28 cellular contexts compared by ENCODE assay signal in the genomic region with DNA sequence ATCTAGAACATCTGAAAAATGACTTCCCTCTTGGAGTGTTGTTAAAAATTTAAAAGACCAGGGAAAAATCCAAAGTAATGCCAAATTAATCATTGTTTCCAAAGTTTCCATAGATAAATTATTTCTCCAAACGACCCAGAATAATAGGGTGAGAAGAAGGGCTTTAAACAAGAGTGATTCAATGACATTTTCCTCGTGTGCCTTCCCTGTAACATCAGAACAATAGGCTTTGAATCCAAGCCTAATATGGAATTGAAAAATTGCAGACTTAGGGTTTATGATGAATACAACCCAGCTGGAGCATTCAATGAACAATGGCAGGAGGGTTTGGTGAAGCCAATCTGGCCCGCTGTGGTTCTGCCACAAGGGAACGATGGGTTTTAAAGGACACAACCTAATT.
"Had no signal": no experiment of that assay in that cellular context is flagged by ENCODE, and none has a peak within 500 bp of the region (broad histone marks: within the 10 kb centered on the region; RNA-seq: fewer than 3 reads in every experiment).

No MANE protein-coding gene starts in this region.

- FAIRE-seq: bronchial epithelial cell had no signal

- H3K27ac ChIP-seq: adrenal gland, Peyer's patch, SJCRH30, WERI-Rb-1 had no signal

- DNase-seq: activated CD4-positive, alpha-beta memory T cell treated with anti-CD3 and anti-CD28 coated beads, Interleukin-2, amount 10 ng/mL, durations not matched to agents 7 days and 5 days; activated CD4-positive, alpha-beta T cell treated with anti-CD3 and anti-CD28 coated beads for 36 hours; activated CD4-positive, alpha-beta T cell treated with anti-CD3 and anti-CD28 coated beads, Interleukin-2, amount 50 U/mL, for 1 hour; activated CD8-positive, alpha-beta memory T cell treated with anti-CD3 and anti-CD28 coated beads, Interleukin-2, amount 50 U/mL, for 4 hours; activated naive CD4-positive, alpha-beta T cell treated with anti-CD3 and anti-CD28 coated beads, Interleukin-2, amount 50 U/mL, for 16 hours; activated naive CD8-positive, alpha-beta T cell treated with anti-CD3 and anti-CD28 coated beads, Interleukin-2, amount 10 ng/mL, durations not matched to agents 7 days and 5 days; activated T-cell treated with anti-CD3 and anti-CD28 coated beads, Interleukin-2, amount 50 U/mL, for 72 hours; adrenal gland; aorta; central memory CD4-positive, alpha-beta T cell; MG63; MV-4-11; NCI-H1105; NCI-H1436; NCI-H187 treated with DMSO at 0.1 percent for 48 hours; NCI-H2227 treated with DMSO at 0.1 percent for 48 hours; NCI-H446 treated with DMSO at 0.1 percent for 48 hours; NCI-H524 treated with DMSO at 0.1 percent for 48 hours; NCI-H774; NK-92 treated with Interleukin-12 subunit alpha and Interleukin-12 subunit beta, amount 100 ng/mL, for 24 hours; OCI-M1; Peyer's patch; Right ventricle myocardium superior; SJCRH30; SK-N-SH; T-helper 1 cell; WERI-Rb-1 had no signal

- H3K36me3 ChIP-seq: adrenal gland, MG63, Peyer's patch, SJCRH30, WERI-Rb-1 had no signal

- H3K9me3 ChIP-seq: adrenal gland, MG63, Peyer's patch, SJCRH30, SK-N-SH had no signal

- H3K9ac ChIP-seq: SK-N-SH had no signal

- H3K4me1 ChIP-seq: adrenal gland, Peyer's patch, SJCRH30 had no signal

- H3K27me3 ChIP-seq: adrenal gland, MG63, Peyer's patch, SJCRH30 had no signal

- H3K4me2 ChIP-seq: SK-N-SH had no signal

- ATAC-seq: activated CD4-positive, alpha-beta T cell treated with anti-CD3 and anti-CD28 coated beads for 36 hours; activated T-cell treated with anti-CD3 and anti-CD28 coated beads, Interleukin-2, amount 50 U/mL, for 72 hours had no signal

- H3K4me3 ChIP-seq: adrenal gland, MG63, Peyer's patch, SJCRH30 had no signal
